Comparison of ENCODE assay signal across 10 cellular contexts in genomic region chr4:141352775-141353544, GRCh38.
DNase-seq lines count a peak whose midpoint lies in the region; ATAC-seq and TF ChIP-seq lines count a peak whose summit lies in the region.
"Had no signal": no experiment of that assay in that cellular context is flagged by ENCODE, and none has a peak within 500 bp of the region (broad histone marks: within the 10 kb centered on the region; RNA-seq: fewer than 3 reads in every experiment).

No MANE protein-coding gene starts in this region.

- no peak overlapping the region for H3K4me3 ChIP-seq in AG09309 (ENCODE audit: control insufficient read depth, low read depth, low read length)
- peak overlapping the region; percentile 35 for H3K4me3 ChIP-seq in Loucy (ENCODE audit: low read length, poor library complexity, severe bottlenecking)
- no peak overlapping the region for H3K4me3 ChIP-seq in brain microvascular endothelial cell (ENCODE audit: low read depth, low read length)
- no peak overlapping the region for H3K4me3 ChIP-seq in lower lobe of right lung

- peak overlapping the region; percentile 70 for H3K4me2 ChIP-seq in Loucy (ENCODE audit: low read depth, low read length, poor library complexity, severe bottlenecking)

- H3K4me1 ChIP-seq in Loucy (ENCODE audit: insufficient read depth, low read length, poor library complexity, severe bottlenecking): peaks cover 80% of the 10 kb centered on the region
- H3K4me1 ChIP-seq in lower lobe of right lung: no peaks in the 10 kb centered on the region

- in situ Hi-C loops in brain microvascular endothelial cell (cut with HindIII; ENCODE audit: low pct_ligation_motif_present, low sequenced_read_pairs): no loop called here

- peak overlapping the region; percentile 71 for H3K27ac ChIP-seq in brain microvascular endothelial cell
- H3K27ac ChIP-seq in lower lobe of right lung: peak overlapping the region; percentile 14

- no peak for TF ChIP-seq CTCF in AG09309 (IDR thresholded peaks at IDR 0.05; ENCODE audit: control insufficient read depth, insufficient read depth, low read depth, low read length, missing control alignments)
- TF ChIP-seq CTCF in Loucy (conservative IDR thresholded peaks at IDR 0.05; ENCODE audit: low read length): no peak
- no peak for TF ChIP-seq CTCF in brain microvascular endothelial cell (IDR thresholded peaks at IDR 0.05; ENCODE audit: low read depth, low read length, missing control alignments)
- no peak for TF ChIP-seq CTCF in lower lobe of right lung (IDR thresholded peaks at IDR 0.05)

- H3K27me3 ChIP-seq in Loucy (ENCODE audit: insufficient read depth, low read length, poor library complexity, severe bottlenecking): no peaks in the 10 kb centered on the region
- no peaks in the 10 kb centered on the region for H3K27me3 ChIP-seq in brain microvascular endothelial cell (replicated peaks)
- no peaks in the 10 kb centered on the region for H3K27me3 ChIP-seq in lower lobe of right lung (ENCODE audit: low read depth)

- DNase-seq in AG09309 (ENCODE audit: low read depth): peak; percentile 55
- peak; percentile 40 for DNase-seq in brain microvascular endothelial cell
- DNase-seq in lower lobe of right lung: no peak
- no peak for DNase-seq in stimulated activated naive CD4-positive, alpha-beta T cell (lab: John Stamatoyannopoulos, UW)
- no peak for DNase-seq in NCI-H2107 (lab: John Stamatoyannopoulos, UW)
- DNase-seq: head of caudate nucleus, NCI-H2227 treated with DMSO at 0.1 percent for 48 hours had no signal

- H3K36me3 ChIP-seq in Loucy (ENCODE audit: insufficient read depth, low read length): no peaks in the 10 kb centered on the region
- no peaks in the 10 kb centered on the region for H3K36me3 ChIP-seq in brain microvascular endothelial cell (replicated peaks)
- H3K36me3 ChIP-seq in lower lobe of right lung: no peaks in the 10 kb centered on the region

- peak; percentile 56 to 63 for ATAC-seq in lower lobe of right lung
- ATAC-seq in GM21786 (IDR thresholded peaks at IDR 0.05; ENCODE audit: unreplicated experiment): no peak
- no peak for ATAC-seq in esophagus mucosa

- H3K9me3 ChIP-seq in Loucy (ENCODE audit: insufficient read depth, low read depth, low read length) (no peaks in the 10 kb centered on the region), lower lobe of right lung (no peaks in the 10 kb centered on the region)

- no peaks in the 10 kb centered on the region for H3K9me2 ChIP-seq in Loucy (replicated peaks; ENCODE audit: low read depth, low read length)

- peaks cover 6% of the 10 kb centered on the region; the same call in 1 of the 2 replicates for H3F3A ChIP-seq in Loucy (ENCODE audit: low read depth)

- peak overlapping the region; percentile 59; the same call in 1 of the 2 replicates for H2AFZ ChIP-seq in Loucy (ENCODE audit: low read length)

- no peaks in the 10 kb centered on the region for H4K20me1 ChIP-seq in Loucy (ENCODE audit: insufficient read depth, low read length, poor library complexity, severe bottlenecking)

- H3K9ac ChIP-seq in Loucy (ENCODE audit: low read depth, low read length, poor library complexity, severe bottlenecking): peak overlapping the region; percentile 62

- no peaks in the 10 kb centered on the region for H3K79me2 ChIP-seq in Loucy (ENCODE audit: insufficient read depth, low read length)

- intact Hi-C loops in lower lobe of right lung (cut with DNase I): no loop called here

Comparison
In these comparisons a context has a peak if more than half of its experiments do, and no peak if none do; other contexts are left out.
1. DNase-seq: peak in AG09309 (single experiment) and brain microvascular endothelial cell (single experiment); none in lower lobe of right lung (single experiment), stimulated activated naive CD4-positive, alpha-beta T cell (0 of 6) and NCI-H2107 (single experiment).
2. ATAC-seq: peak in lower lobe of right lung (2 of 2); none in GM21786 (single experiment) and esophagus mucosa (single experiment).